10 cellular contexts compared by ENCODE assay signal in genomic region chr2:4354678-4355077, GRCh38.
A peak's percentile ranks its signal among the peaks of the same experiment; 100 is the strongest.
DNase-seq lines count a peak whose midpoint lies in the region; ATAC-seq and TF ChIP-seq lines count a peak whose summit lies in the region.
"Had no signal": no experiment of that assay in that cellular context is flagged by ENCODE, and none has a peak within 500 bp of the region (broad histone marks: within the 10 kb centered on the region; RNA-seq: fewer than 3 reads in every experiment).

No MANE protein-coding gene starts in this region.

- TF ChIP-seq CTCF in PC-3 (conservative IDR thresholded peaks at IDR 0.05; ENCODE audit: low read depth, low read length) = peak; percentile 56

- H3K27me3 ChIP-seq in H7 (ENCODE audit: control insufficient read depth, insufficient read depth, low read length) (no peaks in the 10 kb centered on the region), PC-3 (ENCODE audit: low read length) (no peaks in the 10 kb centered on the region)

- H3K27ac ChIP-seq in PC-3 (ENCODE audit: low read length) = peak overlapping the region; percentile 55
- H3K27ac ChIP-seq: SK-N-MC had no signal

- H2AFZ ChIP-seq in PC-3 (ENCODE audit: low read length) = no peak overlapping the region

- H3K4me1 ChIP-seq in PC-3 (ENCODE audit: insufficient read depth, low read length) = no peaks in the 10 kb centered on the region

- POLR2A ChIA-PET in PC-3 (lab: Charles Lee; ENCODE audit: unreplicated experiment) = no interaction called here

- intact Hi-C loops in PC-3 (cut with micrococcal nuclease) = no loop called here

- H4K20me1 ChIP-seq in PC-3 (ENCODE audit: low read length) = no peaks in the 10 kb centered on the region

- H3K36me3 ChIP-seq in H7 (replicated peaks; ENCODE audit: control insufficient read depth, insufficient read depth, low read length) (no peaks in the 10 kb centered on the region), PC-3 (ENCODE audit: low read depth, low read length) (no peaks in the 10 kb centered on the region)

- DNase-seq in COLO829 (ENCODE audit: low spot score) (peak; percentile 33), H7 (peak; percentile 34), PC-3 (peak; percentile 32), iPS-NIHi7 (ENCODE audit: extremely low spot score) (peak; percentile 57)
- DNase-seq: anterior cingulate cortex had no signal

- H3K4me2 ChIP-seq in PC-3 (ENCODE audit: low read length) = no peak overlapping the region

- no peak overlapping the region for H3K9ac ChIP-seq in PC-3 (ENCODE audit: low read length)

- no peak for ATAC-seq in PC-3
- no peak for ATAC-seq in GM21717 (IDR thresholded peaks at IDR 0.05; ENCODE audit: unreplicated experiment)
- no peak for ATAC-seq in HG03460 (IDR thresholded peaks at IDR 0.05; ENCODE audit: unreplicated experiment)
- no peak for ATAC-seq in GM21526 (IDR thresholded peaks at IDR 0.05; ENCODE audit: low FRiP score, unreplicated experiment)
- no peak for ATAC-seq in HG03442 (IDR thresholded peaks at IDR 0.05; ENCODE audit: unreplicated experiment)

- no peaks in the 10 kb centered on the region for H3K79me2 ChIP-seq in PC-3 (ENCODE audit: low read length)

- CTCF ChIA-PET in PC-3 (lab: Charles Lee) = no interaction called here

- no peaks in the 10 kb centered on the region for H3K9me3 ChIP-seq in PC-3 (ENCODE audit: low read length)

- H3K4me3 ChIP-seq in H7 (ENCODE audit: insufficient read depth, low read depth, low read length) (no peak overlapping the region), PC-3 (ENCODE audit: low read length) (no peak overlapping the region)
- H3K4me3 ChIP-seq: SK-N-MC had no signal

- H3F3A ChIP-seq in PC-3 (ENCODE audit: low read length, unreplicated experiment) = no peaks in the 10 kb centered on the region

- no peaks in the 10 kb centered on the region for H3K9me2 ChIP-seq in PC-3 (replicated peaks; ENCODE audit: low read length)

- BruUV-seq in PC-3 (replicated peaks; lab: Mats Ljungman, UMichigan) = no TSS peak
